8 cellular contexts compared by ENCODE assay signal in the genomic region with DNA sequence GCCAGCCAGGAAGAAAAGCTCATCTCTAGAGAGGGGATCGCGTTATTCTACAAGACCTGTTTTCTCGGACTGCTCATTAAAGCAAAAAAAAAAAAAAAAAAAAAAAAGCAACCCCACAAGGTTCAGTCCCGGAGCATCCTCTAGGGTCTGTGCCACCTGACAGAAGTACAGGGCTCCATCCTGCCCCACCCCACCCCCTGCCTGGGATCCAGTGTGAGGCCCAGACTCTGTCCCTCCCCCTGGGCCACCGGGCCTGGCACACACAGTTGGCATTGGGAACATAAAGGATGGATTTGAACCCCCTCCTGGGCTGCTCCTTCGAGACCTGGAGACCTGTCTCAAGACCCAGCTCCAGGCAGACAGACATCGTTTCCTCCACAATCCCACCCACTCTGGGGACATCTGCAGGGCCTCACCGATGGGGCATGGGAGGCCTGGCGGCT. TPM values are rescaled to one million over a fixed set of nuclear protein-coding genes. Genes with fewer than 3 reads are reported as not detected.
DNase-seq lines count a peak whose midpoint lies in the region; ATAC-seq and TF ChIP-seq lines count a peak whose summit lies in the region.

No MANE protein-coding gene starts in this region.

- no peaks in the 10 kb centered on the region for H3K9me3 Mint-ChIP-seq in activated T-helper 2 cell treated with anti-CD3 and anti-CD28 coated beads, Interferon-gamma antibody, Interleukin-2, Interleukin-4, amounts not matched to agents 10 μg/mL and 5 μg/mL and 100 μg/mL, durations not matched to agents 14 hours and 24 hours and 36 hours
- H3K9me3 Mint-ChIP-seq in stimulated activated naive CD8-positive, alpha-beta T cell treated with anti-CD3 and anti-CD28 coated beads, Interleukin-15, Interleukin-2, amounts not matched to agents 100 ng/mL and 50 ng/mL, for 24 hours = no peaks in the 10 kb centered on the region

- H3K4me3 ChIP-seq in AG10803 (ENCODE audit: low read length) = peak overlapping the region; percentile 72
- H3K4me3 ChIP-seq in iPS-11a (ENCODE audit: low read depth, low read length) = peak overlapping the region; percentile 51

- H3K4me1 Mint-ChIP-seq in activated T-helper 2 cell treated with anti-CD3 and anti-CD28 coated beads, Interferon-gamma antibody, Interleukin-2, Interleukin-4, amounts not matched to agents 10 μg/mL and 5 μg/mL and 100 μg/mL, durations not matched to agents 14 hours and 24 hours and 36 hours (ENCODE audit: low read depth) = peaks cover 33% of the 10 kb centered on the region
- peaks cover 61% of the 10 kb centered on the region for H3K4me1 Mint-ChIP-seq in stimulated activated naive CD8-positive, alpha-beta T cell treated with anti-CD3 and anti-CD28 coated beads, Interleukin-15, Interleukin-2, amounts not matched to agents 100 ng/mL and 50 ng/mL, for 24 hours (ENCODE audit: low read depth)

- intact Hi-C loops in activated T-helper 2 cell treated with anti-CD3 and anti-CD28 coated beads, Interferon-gamma antibody, Interleukin-2, Interleukin-4, amounts not matched to agents 10 μg/mL and 5 μg/mL and 100 μg/mL, durations not matched to agents 14 hours and 24 hours and 36 hours (cut with micrococcal nuclease) = loop anchor here (1.0 kb wide), 1 partner anchor 8 kb away; no protein-coding TSS in a partner anchor

- peak; percentile 1 for ATAC-seq in HG03064 (IDR thresholded peaks at IDR 0.05; ENCODE audit: low read depth, unreplicated experiment)
- no peak for ATAC-seq in HG02938 (IDR thresholded peaks at IDR 0.05; ENCODE audit: unreplicated experiment)

- TF ChIP-seq CTCF in AG10803 (conservative IDR thresholded peaks at IDR 0.05; ENCODE audit: low read length) = no peak

- peaks cover 22% of the 10 kb centered on the region for H3K36me3 Mint-ChIP-seq in activated T-helper 2 cell treated with anti-CD3 and anti-CD28 coated beads, Interferon-gamma antibody, Interleukin-2, Interleukin-4, amounts not matched to agents 10 μg/mL and 5 μg/mL and 100 μg/mL, durations not matched to agents 14 hours and 24 hours and 36 hours (ENCODE audit: low read depth)
- H3K36me3 Mint-ChIP-seq in stimulated activated naive CD8-positive, alpha-beta T cell treated with anti-CD3 and anti-CD28 coated beads, Interleukin-15, Interleukin-2, amounts not matched to agents 100 ng/mL and 50 ng/mL, for 24 hours (ENCODE audit: low read depth) = peaks cover 18% of the 10 kb centered on the region

- peak overlapping the region; percentile 93 for H3K4me3 Mint-ChIP-seq in activated T-helper 2 cell treated with anti-CD3 and anti-CD28 coated beads, Interferon-gamma antibody, Interleukin-2, Interleukin-4, amounts not matched to agents 10 μg/mL and 5 μg/mL and 100 μg/mL, durations not matched to agents 14 hours and 24 hours and 36 hours (ENCODE audit: low read depth)
- peak overlapping the region; percentile 91 for H3K4me3 Mint-ChIP-seq in stimulated activated naive CD8-positive, alpha-beta T cell treated with anti-CD3 and anti-CD28 coated beads, Interleukin-15, Interleukin-2, amounts not matched to agents 100 ng/mL and 50 ng/mL, for 24 hours

- DNase-seq in AG10803 (ENCODE audit: low read depth) = no peak
- DNase-seq in activated T-helper 2 cell treated with anti-CD3 and anti-CD28 coated beads, Interferon-gamma antibody, Interleukin-2, Interleukin-4, amounts not matched to agents 10 μg/mL and 5 μg/mL and 100 μg/mL, durations not matched to agents 14 hours and 24 hours and 36 hours (ENCODE audit: low spot score) = no peak
- no peak for DNase-seq in putamen (ENCODE audit: low spot score)
- no peak for DNase-seq in iPS-NIHi11 (ENCODE audit: low spot score)

- H3K27ac Mint-ChIP-seq in activated T-helper 2 cell treated with anti-CD3 and anti-CD28 coated beads, Interferon-gamma antibody, Interleukin-2, Interleukin-4, amounts not matched to agents 10 μg/mL and 5 μg/mL and 100 μg/mL, durations not matched to agents 14 hours and 24 hours and 36 hours = peak overlapping the region; percentile 81
- peak overlapping the region; percentile 91 for H3K27ac Mint-ChIP-seq in stimulated activated naive CD8-positive, alpha-beta T cell treated with anti-CD3 and anti-CD28 coated beads, Interleukin-15, Interleukin-2, amounts not matched to agents 100 ng/mL and 50 ng/mL, for 24 hours

- no peaks in the 10 kb centered on the region for H3K27me3 Mint-ChIP-seq in activated T-helper 2 cell treated with anti-CD3 and anti-CD28 coated beads, Interferon-gamma antibody, Interleukin-2, Interleukin-4, amounts not matched to agents 10 μg/mL and 5 μg/mL and 100 μg/mL, durations not matched to agents 14 hours and 24 hours and 36 hours (ENCODE audit: low read depth)
- no peaks in the 10 kb centered on the region for H3K27me3 Mint-ChIP-seq in stimulated activated naive CD8-positive, alpha-beta T cell treated with anti-CD3 and anti-CD28 coated beads, Interleukin-15, Interleukin-2, amounts not matched to agents 100 ng/mL and 50 ng/mL, for 24 hours

RNA-seq across cellular contexts. Expression of a gene that starts 0.7 kb away (rescaled TPM):
- total RNA-seq in activated T-helper 2 cell treated with anti-CD3 and anti-CD28 coated beads, Interferon-gamma antibody, Interleukin-2, Interleukin-4, amounts not matched to agents 10 μg/mL and 5 μg/mL and 100 μg/mL, durations not matched to agents 14 hours and 24 hours and 36 hours = 53.5 and 53.8 TPM in 2 replicates

RNA-seq across cellular contexts. Expression of a gene that starts 30.6 kb away (rescaled TPM):
- total RNA-seq in activated T-helper 2 cell treated with anti-CD3 and anti-CD28 coated beads, Interferon-gamma antibody, Interleukin-2, Interleukin-4, amounts not matched to agents 10 μg/mL and 5 μg/mL and 100 μg/mL, durations not matched to agents 14 hours and 24 hours and 36 hours = 8.9 and 10.0 TPM in 2 replicates

RNA-seq across cellular contexts. Expression of a gene that starts 30.7 kb away (rescaled TPM):
- 21.8 and 22.0 TPM in 2 replicates for total RNA-seq in activated T-helper 2 cell treated with anti-CD3 and anti-CD28 coated beads, Interferon-gamma antibody, Interleukin-2, Interleukin-4, amounts not matched to agents 10 μg/mL and 5 μg/mL and 100 μg/mL, durations not matched to agents 14 hours and 24 hours and 36 hours

RNA-seq across cellular contexts. Expression of a gene that starts 37.9 kb away (rescaled TPM):
- total RNA-seq in activated T-helper 2 cell treated with anti-CD3 and anti-CD28 coated beads, Interferon-gamma antibody, Interleukin-2, Interleukin-4, amounts not matched to agents 10 μg/mL and 5 μg/mL and 100 μg/mL, durations not matched to agents 14 hours and 24 hours and 36 hours = 25.7 and 30.0 TPM in 2 replicates

RNA-seq across cellular contexts. Expression of a gene that starts 44.7 kb away (rescaled TPM):
- 46.8 and 52.2 TPM in 2 replicates for total RNA-seq in activated T-helper 2 cell treated with anti-CD3 and anti-CD28 coated beads, Interferon-gamma antibody, Interleukin-2, Interleukin-4, amounts not matched to agents 10 μg/mL and 5 μg/mL and 100 μg/mL, durations not matched to agents 14 hours and 24 hours and 36 hours
